ENCODE assay signal across 10 cellular contexts in genomic region chr15:67834593-67835348, GRCh38. TPM values are rescaled to one million over a fixed set of nuclear protein-coding genes. Genes with fewer than 3 reads are reported as not detected.
DNase-seq lines count a peak whose midpoint lies in the region; ATAC-seq and TF ChIP-seq lines count a peak whose summit lies in the region.
"Had no signal": no experiment of that assay in that cellular context is flagged by ENCODE, and none has a peak within 500 bp of the region (broad histone marks: within the 10 kb centered on the region; RNA-seq: fewer than 3 reads in every experiment).

No MANE protein-coding gene starts in this region.

- H3K27ac ChIP-seq in right lobe of liver (no peak overlapping the region), suprapubic skin (no peak overlapping the region)
- H3K27ac ChIP-seq: HL-60 had no signal

- CTCF ChIA-PET in activated CD8-positive, alpha-beta memory T cell treated with anti-CD3 and anti-CD28 coated beads, Interleukin-2, amount 10 ng/mL, durations not matched to agents 7 days and 5 days (lab: Charles Lee): interaction anchor here (0.5 to 4.2 kb wide), 9 partner anchors 9 to 888 kb away, joined by 3 to 71 read pairs (median 5); partner anchors contain the start of gene SKOR1

- H3K27me3 Mint-ChIP-seq in activated CD8-positive, alpha-beta memory T cell treated with anti-CD3 and anti-CD28 coated beads, Interleukin-2, amount 10 ng/mL, durations not matched to agents 7 days and 5 days: peaks cover 79% of the 10 kb centered on the region
- H3K27me3 Mint-ChIP-seq in activated naive CD4-positive, alpha-beta T cell treated with anti-CD3 and anti-CD28 coated beads, Interleukin-2, amount 50 U/mL, for 24 hours: peaks cover 42% of the 10 kb centered on the region

- WGBS in right lobe of liver (ENCODE audit: insufficient coverage, low coverage, low lambda C conversion rate, missing lambda C conversion rate): 2% methylated on average over 24 of the region's 60 CpGs
- under 1% methylated on average over 30 of the region's 60 CpGs for WGBS in suprapubic skin

- H3K4me3 ChIP-seq in right lobe of liver (peak overlapping the region; percentile 4 to 29 (median 28)), suprapubic skin (peak overlapping the region; percentile 51)

- ATAC-seq in activated CD8-positive, alpha-beta memory T cell treated with anti-CD3 and anti-CD28 coated beads, Interleukin-2, amount 10 ng/mL, durations not matched to agents 7 days and 5 days: no peak
- ATAC-seq in right lobe of liver: peak in 1 of 4 donors; percentile 1

- H3K27ac Mint-ChIP-seq in activated CD8-positive, alpha-beta memory T cell treated with anti-CD3 and anti-CD28 coated beads, Interleukin-2, amount 10 ng/mL, durations not matched to agents 7 days and 5 days: no peak overlapping the region
- H3K27ac Mint-ChIP-seq in activated naive CD4-positive, alpha-beta T cell treated with anti-CD3 and anti-CD28 coated beads, Interleukin-2, amount 50 U/mL, for 24 hours: no peak overlapping the region

- H3K4me3 Mint-ChIP-seq in activated CD8-positive, alpha-beta memory T cell treated with anti-CD3 and anti-CD28 coated beads, Interleukin-2, amount 10 ng/mL, durations not matched to agents 7 days and 5 days: peak overlapping the region; percentile 53
- H3K4me3 Mint-ChIP-seq in activated naive CD4-positive, alpha-beta T cell treated with anti-CD3 and anti-CD28 coated beads, Interleukin-2, amount 50 U/mL, for 24 hours: peak overlapping the region; percentile 78

- no peaks in the 10 kb centered on the region for H3K9me3 Mint-ChIP-seq in activated CD8-positive, alpha-beta memory T cell treated with anti-CD3 and anti-CD28 coated beads, Interleukin-2, amount 10 ng/mL, durations not matched to agents 7 days and 5 days (ENCODE audit: low read depth)
- H3K9me3 Mint-ChIP-seq in activated naive CD4-positive, alpha-beta T cell treated with anti-CD3 and anti-CD28 coated beads, Interleukin-2, amount 50 U/mL, for 24 hours: no peaks in the 10 kb centered on the region

- H3K27me3 ChIP-seq in right lobe of liver: peaks cover 9 to 43% of the 10 kb centered on the region in 2 donors
- peaks cover 64% of the 10 kb centered on the region for H3K27me3 ChIP-seq in suprapubic skin

- peaks cover 36% of the 10 kb centered on the region for H3K4me1 Mint-ChIP-seq in activated CD8-positive, alpha-beta memory T cell treated with anti-CD3 and anti-CD28 coated beads, Interleukin-2, amount 10 ng/mL, durations not matched to agents 7 days and 5 days
- H3K4me1 Mint-ChIP-seq in activated naive CD4-positive, alpha-beta T cell treated with anti-CD3 and anti-CD28 coated beads, Interleukin-2, amount 50 U/mL, for 24 hours: peaks cover 52% of the 10 kb centered on the region

- intact Hi-C loops in right lobe of liver (cut with DNase I): loop anchor here in 1 of 2 donors (10.0 kb wide), 2 partner anchors 330 to 370 kb away; no protein-coding TSS in a partner anchor

- H3K9me3 ChIP-seq in right lobe of liver: no peaks in the 10 kb centered on the region
- no peaks in the 10 kb centered on the region for H3K9me3 ChIP-seq in suprapubic skin

- H3K36me3 ChIP-seq in right lobe of liver (no peaks in the 10 kb centered on the region), suprapubic skin (no peaks in the 10 kb centered on the region)

- TF ChIP-seq POLR2A in right lobe of liver (IDR thresholded peaks at IDR 0.05) (no peak), suprapubic skin (IDR thresholded peaks at IDR 0.05) (no peak)

- H3K4me1 ChIP-seq in right lobe of liver: peaks cover 0 to 50% (median 25%) of the 10 kb centered on the region in 4 donors
- H3K4me1 ChIP-seq in suprapubic skin: peaks cover 57% of the 10 kb centered on the region

- DNase-seq in activated CD8-positive, alpha-beta memory T cell treated with anti-CD3 and anti-CD28 coated beads, Interleukin-2, amount 10 ng/mL, durations not matched to agents 7 days and 5 days: no peak
- DNase-seq in activated CD8-positive, alpha-beta memory T cell treated with anti-CD3 and anti-CD28 coated beads, Interleukin-2, amount 50 U/mL, for 48 hours: no peak
- DNase-seq in right lobe of liver: no peak
- peak in 1 of 2 donors; percentile 70 for DNase-seq in suprapubic skin (ENCODE audit: low spot score in 2 of 2)
- DNase-seq in middle frontal gyrus (ENCODE audit: extremely low spot score, low spot score): no peak
- DNase-seq in hypothalamus (lab: John Stamatoyannopoulos, UW): no peak
- no peak for DNase-seq in hepatic stellate cell (ENCODE audit: low spot score)

- no peak for TF ChIP-seq EP300 in suprapubic skin (IDR thresholded peaks at IDR 0.05)

- TF ChIP-seq CTCF in right lobe of liver (IDR thresholded peaks at IDR 0.05): no peak
- TF ChIP-seq CTCF in suprapubic skin (IDR thresholded peaks at IDR 0.05): no peak

- H3K36me3 Mint-ChIP-seq in activated CD8-positive, alpha-beta memory T cell treated with anti-CD3 and anti-CD28 coated beads, Interleukin-2, amount 10 ng/mL, durations not matched to agents 7 days and 5 days: no peaks in the 10 kb centered on the region
- H3K36me3 Mint-ChIP-seq in activated naive CD4-positive, alpha-beta T cell treated with anti-CD3 and anti-CD28 coated beads, Interleukin-2, amount 50 U/mL, for 24 hours: no peaks in the 10 kb centered on the region

RNA-seq across cellular contexts. Expression of gene RNU6-1, which starts 5.1 kb away (rescaled TPM):
- total RNA-seq in activated CD8-positive, alpha-beta memory T cell treated with anti-CD3 and anti-CD28 coated beads, Interleukin-2, amount 10 ng/mL, durations not matched to agents 7 days and 5 days: not detected
- total RNA-seq in right lobe of liver (not detected), suprapubic skin (not detected)
- total RNA-seq: mucosa of gallbladder had no signal

RNA-seq across cellular contexts. Expression of gene SKOR1, which starts 9.5 kb away (rescaled TPM):
- total RNA-seq in activated CD8-positive, alpha-beta memory T cell treated with anti-CD3 and anti-CD28 coated beads, Interleukin-2, amount 10 ng/mL, durations not matched to agents 7 days and 5 days: under 1 TPM; 0.19 to 0.23 TPM
- total RNA-seq in right lobe of liver (under 1 TPM in 5 of 6 experiments, not detected in 1; 0.05 to 0.21 (median 0.09) TPM), suprapubic skin (1 to 10 TPM; 1.1 to 2.3 (median 1.5) TPM)
